ENCODE assay signal across 9 cellular contexts in the genomic region with DNA sequence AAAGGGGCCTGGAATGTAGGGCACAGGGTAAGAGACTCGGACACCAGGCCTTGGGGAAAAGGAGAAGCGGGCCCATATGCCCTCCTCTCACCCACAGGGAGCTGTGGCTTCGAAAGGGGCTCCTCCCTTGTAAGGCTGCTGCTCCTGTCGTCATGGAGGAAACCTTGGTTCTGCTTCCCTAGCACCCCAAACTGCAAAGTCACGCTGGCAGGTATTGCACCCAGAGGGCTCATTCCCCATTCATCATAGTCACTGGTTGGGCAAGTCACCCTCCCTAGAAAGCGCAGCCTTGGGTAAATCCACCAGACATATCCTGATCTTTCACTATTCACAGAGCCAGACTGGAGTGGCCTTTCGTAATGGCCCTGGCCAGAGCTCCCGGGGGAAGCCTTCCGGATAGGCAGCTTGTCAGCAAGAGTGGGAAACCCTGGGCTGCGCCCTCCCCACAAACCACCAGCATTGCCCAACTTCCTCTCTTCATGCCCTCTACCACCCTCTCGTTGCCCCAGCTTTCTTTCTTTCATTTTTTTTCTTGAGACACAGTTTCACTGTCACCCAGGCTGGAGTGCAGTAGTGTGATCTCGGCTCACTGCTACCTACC.
DNase-seq lines count a peak whose midpoint lies in the region; ATAC-seq and TF ChIP-seq lines count a peak whose summit lies in the region.
"Had no signal": no experiment of that assay in that cellular context is flagged by ENCODE, and none has a peak within 500 bp of the region (broad histone marks: within the 10 kb centered on the region; RNA-seq: fewer than 3 reads in every experiment).

No MANE protein-coding gene starts in this region.

- H3K27me3 ChIP-seq in layer of hippocampus (ENCODE audit: control insufficient read depth, insufficient read depth, low read length): no peaks in the 10 kb centered on the region

- peak overlapping the region; percentile 68 for H3K27ac Mint-ChIP-seq in activated T-helper 2 cell treated with anti-CD3 and anti-CD28 coated beads, Interferon-gamma antibody, Interleukin-2, Interleukin-4, amounts not matched to agents 10 μg/mL and 5 μg/mL and 100 μg/mL, durations not matched to agents 14 hours and 24 hours and 36 hours

- no peak overlapping the region for H3K4me3 Mint-ChIP-seq in activated T-helper 2 cell treated with anti-CD3 and anti-CD28 coated beads, Interferon-gamma antibody, Interleukin-2, Interleukin-4, amounts not matched to agents 10 μg/mL and 5 μg/mL and 100 μg/mL, durations not matched to agents 14 hours and 24 hours and 36 hours (ENCODE audit: low read depth)

- intact Hi-C loops in activated T-helper 2 cell treated with anti-CD3 and anti-CD28 coated beads, Interferon-gamma antibody, Interleukin-2, Interleukin-4, amounts not matched to agents 10 μg/mL and 5 μg/mL and 100 μg/mL, durations not matched to agents 14 hours and 24 hours and 36 hours (cut with micrococcal nuclease): no loop called here

- H3K36me3 Mint-ChIP-seq in activated T-helper 2 cell treated with anti-CD3 and anti-CD28 coated beads, Interferon-gamma antibody, Interleukin-2, Interleukin-4, amounts not matched to agents 10 μg/mL and 5 μg/mL and 100 μg/mL, durations not matched to agents 14 hours and 24 hours and 36 hours (ENCODE audit: low read depth): no peaks in the 10 kb centered on the region

- peak; percentile 51 for DNase-seq in AG10803 (ENCODE audit: low read depth)
- DNase-seq in NB4 (ENCODE audit: low read depth): peak; percentile 100
- peak; percentile 17 for DNase-seq in activated T-helper 2 cell treated with anti-CD3 and anti-CD28 coated beads, Interferon-gamma antibody, Interleukin-2, Interleukin-4, amounts not matched to agents 10 μg/mL and 5 μg/mL and 100 μg/mL, durations not matched to agents 14 hours and 24 hours and 36 hours (ENCODE audit: low spot score)
- DNase-seq in stimulated activated CD8-positive, alpha-beta memory T cell treated with anti-CD3 and anti-CD28 coated beads, Interleukin-7, amount 100 ng/mL, for 24 hours (ENCODE audit: low read depth): peak; percentile 18
- DNase-seq in NCI-H524 treated with DMSO at 0.1 percent for 48 hours (lab: John Stamatoyannopoulos, UW): no peak
- DNase-seq in COR-L47 (lab: John Stamatoyannopoulos, UW): no peak

- peak overlapping the region; percentile 46 for H3K27ac ChIP-seq in layer of hippocampus (ENCODE audit: low read depth, low read length)
- H3K27ac ChIP-seq: C4-2B had no signal

- H3K27me3 Mint-ChIP-seq in activated T-helper 2 cell treated with anti-CD3 and anti-CD28 coated beads, Interferon-gamma antibody, Interleukin-2, Interleukin-4, amounts not matched to agents 10 μg/mL and 5 μg/mL and 100 μg/mL, durations not matched to agents 14 hours and 24 hours and 36 hours (ENCODE audit: low read depth): no peaks in the 10 kb centered on the region

- TF ChIP-seq CTCF in AG10803 (conservative IDR thresholded peaks at IDR 0.05; ENCODE audit: low read length): no peak
- no peak for TF ChIP-seq CTCF in NB4 (IDR thresholded peaks at IDR 0.05; ENCODE audit: low read depth, low read length)

- TF ChIP-seq POLR2A in NB4 (IDR thresholded peaks at IDR 0.05; ENCODE audit: extremely low read depth, insufficient read length): no peak

- no peaks in the 10 kb centered on the region for H3K9me3 Mint-ChIP-seq in activated T-helper 2 cell treated with anti-CD3 and anti-CD28 coated beads, Interferon-gamma antibody, Interleukin-2, Interleukin-4, amounts not matched to agents 10 μg/mL and 5 μg/mL and 100 μg/mL, durations not matched to agents 14 hours and 24 hours and 36 hours

- ATAC-seq in GM21723 (IDR thresholded peaks at IDR 0.05; ENCODE audit: unreplicated experiment): no peak

- peaks cover 13% of the 10 kb centered on the region for H3K4me1 Mint-ChIP-seq in activated T-helper 2 cell treated with anti-CD3 and anti-CD28 coated beads, Interferon-gamma antibody, Interleukin-2, Interleukin-4, amounts not matched to agents 10 μg/mL and 5 μg/mL and 100 μg/mL, durations not matched to agents 14 hours and 24 hours and 36 hours (ENCODE audit: low read depth)

- H3K4me3 ChIP-seq in AG10803 (ENCODE audit: low read length): no peak overlapping the region
- H3K4me3 ChIP-seq in NB4 (ENCODE audit: low read depth, low read length): peak overlapping the region; percentile 29

Comparison
In these comparisons a context has a peak if more than half of its experiments do, and no peak if none do; other contexts are left out.
1. DNase-seq: peak in AG10803 (single experiment), NB4 (single experiment), activated T-helper 2 cell treated with anti-CD3 and anti-CD28 coated beads, Interferon-gamma antibody, Interleukin-2, Interleukin-4, amounts not matched to agents 10 μg/mL and 5 μg/mL and 100 μg/mL, durations not matched to agents 14 hours and 24 hours and 36 hours (single experiment) and stimulated activated CD8-positive, alpha-beta memory T cell treated with anti-CD3 and anti-CD28 coated beads, Interleukin-7, amount 100 ng/mL, for 24 hours (single experiment); none in NCI-H524 treated with DMSO at 0.1 percent for 48 hours (single experiment) and COR-L47 (single experiment).